18 cellular contexts compared by ENCODE assay signal in genomic region chr12:101761347-101761746, GRCh38. TPM values are rescaled to one million over a fixed set of nuclear protein-coding genes. Genes with fewer than 3 reads are reported as not detected.
"Had no signal": no experiment of that assay in that cellular context is flagged by ENCODE, and none has a peak within 500 bp of the region (broad histone marks: within the 10 kb centered on the region; RNA-seq: fewer than 3 reads in every experiment).

No MANE protein-coding gene starts in this region.

- H3K4me3 Mint-ChIP-seq: activated CD8-positive, alpha-beta T cell treated with anti-CD3 and anti-CD28 coated beads for 36 hours; activated T-cell treated with anti-CD3 and anti-CD28 coated beads, Interleukin-2, amount 50 U/mL, for 72 hours; immature natural killer cell; nephron progenitor cell; stimulated activated naive CD8-positive, alpha-beta T cell treated with anti-CD3 and anti-CD28 coated beads, Interleukin-15, Interleukin-2, amounts not matched to agents 100 ng/mL and 50 ng/mL, for 24 hours had no signal

- H3K4me1 Mint-ChIP-seq: nephron progenitor cell had no signal

- H3K27ac ChIP-seq: WERI-Rb-1 had no signal

- H3K27me3 Mint-ChIP-seq: activated CD8-positive, alpha-beta T cell treated with anti-CD3 and anti-CD28 coated beads for 36 hours; stimulated activated naive CD8-positive, alpha-beta T cell treated with anti-CD3 and anti-CD28 coated beads, Interleukin-15, Interleukin-2, amounts not matched to agents 100 ng/mL and 50 ng/mL, for 24 hours had no signal

- H3K9me3 Mint-ChIP-seq: activated CD8-positive, alpha-beta T cell treated with anti-CD3 and anti-CD28 coated beads for 36 hours; activated T-cell treated with anti-CD3 and anti-CD28 coated beads, Interleukin-2, amount 50 U/mL, for 72 hours; immature natural killer cell; nephron progenitor cell; stimulated activated naive CD8-positive, alpha-beta T cell treated with anti-CD3 and anti-CD28 coated beads, Interleukin-15, Interleukin-2, amounts not matched to agents 100 ng/mL and 50 ng/mL, for 24 hours had no signal

- H3K4me3 ChIP-seq: coronary artery had no signal

- H3K36me3 ChIP-seq: WERI-Rb-1 had no signal

- ATAC-seq: activated CD8-positive, alpha-beta T cell treated with anti-CD3 and anti-CD28 coated beads for 36 hours; activated T-cell treated with anti-CD3 and anti-CD28 coated beads, Interleukin-2, amount 50 U/mL, for 72 hours; left colon had no signal

- DNase-seq: activated CD4-positive, alpha-beta T cell treated with anti-CD3 and anti-CD28 coated beads for 4 hours; activated CD8-positive, alpha-beta memory T cell treated with anti-CD3 and anti-CD28 coated beads, Interleukin-2, amount 50 U/mL, for 4 hours; activated CD8-positive, alpha-beta T cell treated with anti-CD3 and anti-CD28 coated beads for 36 hours; activated T-cell treated with anti-CD3 and anti-CD28 coated beads, Interleukin-2, amount 50 U/mL, for 72 hours; effector CD8-positive, alpha-beta T cell; immature natural killer cell; left colon; nephron progenitor cell; stimulated activated CD4-positive, alpha-beta T cell treated with anti-CD3 and anti-CD28 coated beads, Interleukin-4, amount 100 ng/mL, for 1 hour; stimulated activated CD8-positive, alpha-beta memory T cell treated with anti-CD3 and anti-CD28 coated beads, Interleukin-4, amount 100 ng/mL, for 48 hours; T-helper 1 cell; WERI-Rb-1 had no signal

- H3K27ac Mint-ChIP-seq: activated CD8-positive, alpha-beta T cell treated with anti-CD3 and anti-CD28 coated beads for 36 hours; activated T-cell treated with anti-CD3 and anti-CD28 coated beads, Interleukin-2, amount 50 U/mL, for 72 hours; nephron progenitor cell; stimulated activated naive CD8-positive, alpha-beta T cell treated with anti-CD3 and anti-CD28 coated beads, Interleukin-15, Interleukin-2, amounts not matched to agents 100 ng/mL and 50 ng/mL, for 24 hours had no signal

RNA-seq across cellular contexts. Expression of gene SYCP3, which starts 22.1 kb away (rescaled TPM):
- total RNA-seq: astrocyte, cardiac septum, osteocyte, ureter had no signal
